Comparison of ENCODE assay signal across 16 cellular contexts in genomic region chr5:168097852-168098251, GRCh38.
"Had no signal": no experiment of that assay in that cellular context is flagged by ENCODE, and none has a peak within 500 bp of the region (broad histone marks: within the 10 kb centered on the region; RNA-seq: fewer than 3 reads in every experiment).

No MANE protein-coding gene starts in this region.

- H3K27ac Mint-ChIP-seq: immature natural killer cell, natural killer cell, type B pancreatic cell had no signal

- FAIRE-seq: colon, keratinocyte, small intestine, urothelium cell line had no signal

- H3K4me3 ChIP-seq: esophagus squamous epithelium, neural progenitor cell, ovary, right atrium auricular region had no signal

- H3K4me3 Mint-ChIP-seq: immature natural killer cell, natural killer cell, neural progenitor cell, type B pancreatic cell had no signal

- H3K36me3 ChIP-seq: esophagus squamous epithelium, neural progenitor cell, ovary, right atrium auricular region had no signal

- H3K27ac ChIP-seq: esophagus squamous epithelium, neural progenitor cell, ovary, right atrium auricular region had no signal

- H3K9me3 ChIP-seq: esophagus squamous epithelium, ovary, right atrium auricular region had no signal

- H3K4me1 Mint-ChIP-seq: immature natural killer cell, natural killer cell, neural progenitor cell had no signal

- H3K4me1 ChIP-seq: esophagus squamous epithelium, neural progenitor cell, right atrium auricular region had no signal

- DNase-seq: dermis blood vessel endothelial cell; esophagus squamous epithelium; foreskin fibroblast; immature natural killer cell; natural killer cell; nucleus accumbens; ovary; small intestine; stimulated activated CD4-positive, alpha-beta T cell treated with anti-CD3 and anti-CD28 coated beads, Interleukin-12 subunit alpha, Interleukin-12 subunit beta, amount 100 ng/mL, for 4 hours; stimulated activated naive CD4-positive, alpha-beta T cell treated with Interleukin-2 at 50 U/mL for 16 hours had no signal

- H3K9me3 Mint-ChIP-seq: immature natural killer cell, natural killer cell, neural progenitor cell had no signal

- ATAC-seq: natural killer cell had no signal

- H3K27me3 ChIP-seq: esophagus squamous epithelium, neural progenitor cell, ovary, right atrium auricular region had no signal

- H3K9ac ChIP-seq: neural progenitor cell had no signal

- H3K4me2 ChIP-seq: neural progenitor cell had no signal

- H2AFZ ChIP-seq: neural progenitor cell had no signal

- H3K36me3 Mint-ChIP-seq: immature natural killer cell, natural killer cell had no signal
